ENCODE assay signal across 10 cellular contexts in genomic region chr11:44030276-44030932, GRCh38. TPM values are rescaled to one million over a fixed set of nuclear protein-coding genes. Genes with fewer than 3 reads are reported as not detected.
A peak's percentile ranks its signal among the peaks of the same experiment; 100 is the strongest.
DNase-seq lines count a peak whose midpoint lies in the region; ATAC-seq and TF ChIP-seq lines count a peak whose summit lies in the region.
"Had no signal": no experiment of that assay in that cellular context is flagged by ENCODE, and none has a peak within 500 bp of the region (broad histone marks: within the 10 kb centered on the region; RNA-seq: fewer than 3 reads in every experiment).

No MANE protein-coding gene starts in this region.

- ATAC-seq in heart left ventricle = peak; percentile 72 to 88 (median 82)
- no peak for ATAC-seq in activated CD4-positive, alpha-beta T cell treated with anti-CD3 and anti-CD28 coated beads for 36 hours
- ATAC-seq: foreskin keratinocyte had no signal

- WGBS in adipose tissue, 3 donors = 26 to 39% (median 36%) methylated on average over 5 of the region's 5 CpGs
- 8 to 13% (median 9%) methylated on average over 5 of the region's 5 CpGs for WGBS in heart left ventricle, 4 donors
- WGBS in ovary, 3 donors = 1 to 3% (median 2%) methylated on average over 5 of the region's 5 CpGs

- DNase-seq in GM03348 (ENCODE audit: low spot score) = peak; percentile 72
- peak; percentile 63 to 74 (median 68) for DNase-seq in heart left ventricle
- DNase-seq in ovary = peak; percentile 76 to 89 (median 79)
- no peak for DNase-seq in posterior cingulate gyrus
- no peak for DNase-seq in activated CD4-positive, alpha-beta T cell treated with anti-CD3 and anti-CD28 coated beads for 36 hours
- DNase-seq in GM19238 (ENCODE audit: insufficient read length, low spot score) = no peak
- no peak for DNase-seq in HuH-7.5 (ENCODE audit: low spot score)
- DNase-seq: activated CD8-positive, alpha-beta memory T cell treated with anti-CD3 and anti-CD28 coated beads for 24 hours; foreskin keratinocyte had no signal

- no peaks in the 10 kb centered on the region for H3K36me3 ChIP-seq in heart left ventricle
- H3K36me3 ChIP-seq in ovary = no peaks in the 10 kb centered on the region

- TF ChIP-seq POLR2A in heart left ventricle (IDR thresholded peaks at IDR 0.05) (no peak), ovary (IDR thresholded peaks at IDR 0.05) (no peak)

- peaks cover 31% of the 10 kb centered on the region for H3K27me3 Mint-ChIP-seq in activated CD4-positive, alpha-beta T cell treated with anti-CD3 and anti-CD28 coated beads for 36 hours

- no peaks in the 10 kb centered on the region for H3K27me3 ChIP-seq in heart left ventricle
- H3K27me3 ChIP-seq in ovary = no peaks in the 10 kb centered on the region

- peaks cover 6% of the 10 kb centered on the region for H3K9me3 Mint-ChIP-seq in activated CD4-positive, alpha-beta T cell treated with anti-CD3 and anti-CD28 coated beads for 36 hours (ENCODE audit: low read depth)

- peak; percentile 80 for TF ChIP-seq EP300 in ovary (IDR thresholded peaks at IDR 0.05)

- H3K27ac ChIP-seq in adipose tissue (ENCODE audit: low read depth, low read length) = peak overlapping the region; percentile 74
- H3K27ac ChIP-seq in heart left ventricle = peak overlapping the region; percentile 33 to 92 (median 80)
- peak overlapping the region; percentile 70 to 97 for H3K27ac ChIP-seq in ovary
- H3K27ac ChIP-seq: foreskin keratinocyte had no signal

- POLR2A ChIA-PET in activated CD4-positive, alpha-beta T cell treated with anti-CD3 and anti-CD28 coated beads for 36 hours (lab: Charles Lee) = no interaction called here

- peaks cover 0 to 16% (median 7%) of the 10 kb centered on the region in 12 donors for H3K9me3 ChIP-seq in heart left ventricle
- no peaks in the 10 kb centered on the region for H3K9me3 ChIP-seq in ovary

- peaks cover 2 to 46% (median 30%) of the 10 kb centered on the region in 12 donors for H3K4me1 ChIP-seq in heart left ventricle
- peaks cover 19% of the 10 kb centered on the region for H3K4me1 ChIP-seq in ovary (ENCODE audit: insufficient read depth)
- H3K4me1 ChIP-seq: foreskin keratinocyte had no signal

- no peaks in the 10 kb centered on the region for H3K4me1 Mint-ChIP-seq in activated CD4-positive, alpha-beta T cell treated with anti-CD3 and anti-CD28 coated beads for 36 hours

- intact Hi-C loops in heart left ventricle (cut with DNase I) = loop anchor here in 5 of 10 donors (1.0 to 5.0 kb wide), 5 partner anchors 41 to 86 kb away; no protein-coding TSS in a partner anchor
- intact Hi-C loops in ovary (cut with DNase I) = loop anchor here (5.0 to 10.0 kb wide), 4 partner anchors 43 to 486 kb away; partner anchors contain the start of gene C11orf96 (in 1 of the 4)
- intact Hi-C loops in posterior cingulate gyrus (cut with DNase I) = loop anchor here (5.0 kb wide), 1 partner anchor 88 kb away; the partner anchor contains the start of gene C11orf96
- intact Hi-C loops in activated CD4-positive, alpha-beta T cell treated with anti-CD3 and anti-CD28 coated beads for 36 hours (cut with DNase I, micrococcal nuclease) = no loop called here

- H3K4me3 ChIP-seq in heart left ventricle (no peak overlapping the region), ovary (no peak overlapping the region)

- CTCF ChIA-PET in activated CD4-positive, alpha-beta T cell treated with anti-CD3 and anti-CD28 coated beads for 36 hours (lab: Charles Lee) = no interaction called here

- H3K27ac Mint-ChIP-seq in activated CD4-positive, alpha-beta T cell treated with anti-CD3 and anti-CD28 coated beads for 36 hours = no peak overlapping the region

- H3K4me3 Mint-ChIP-seq in activated CD4-positive, alpha-beta T cell treated with anti-CD3 and anti-CD28 coated beads for 36 hours = no peak overlapping the region

- TF ChIP-seq CTCF in heart left ventricle (IDR thresholded peaks at IDR 0.05) = no peak
- no peak for TF ChIP-seq CTCF in ovary (IDR thresholded peaks at IDR 0.05)

- H3K36me3 Mint-ChIP-seq in activated CD4-positive, alpha-beta T cell treated with anti-CD3 and anti-CD28 coated beads for 36 hours (ENCODE audit: low read depth) = no peaks in the 10 kb centered on the region

RNA-seq across cellular contexts. Expression of gene ACCSL, which starts 17.4 kb away (rescaled TPM):
- polyA plus RNA-seq in adipose tissue (not detected), heart left ventricle (not detected), ovary (under 1 TPM; 0.05 to 0.67 TPM)
- total RNA-seq in heart left ventricle (not detected), ovary (not detected)
- not detected for total RNA-seq in activated CD4-positive, alpha-beta T cell treated with anti-CD3 and anti-CD28 coated beads for 36 hours
- total RNA-seq: foreskin keratinocyte had no signal
- polyA plus RNA-seq: foreskin keratinocyte had no signal

RNA-seq across cellular contexts. Expression of gene ACCS, which starts 35.7 kb away (rescaled TPM):
- polyA plus RNA-seq in adipose tissue = 10 to 100 TPM in 2 of 3 donors, 1 to 10 TPM in 1; 9.1 to 32.3 (median 13.6) TPM
- total RNA-seq in heart left ventricle = 10 to 100 TPM in 3 of 9 donors, 1 to 10 TPM in 6; 1.6 to 13.5 (median 8.3) TPM
- polyA plus RNA-seq in heart left ventricle = 10 to 100 TPM in 1 of 2 donors, 1 to 10 TPM in 1; 1.7 to 16.7 TPM
- 10 to 100 TPM; 11.2 to 32.4 (median 26.4) TPM for total RNA-seq in ovary
- 10 to 100 TPM; 21.4 to 39.8 TPM for polyA plus RNA-seq in ovary
- 1 to 10 TPM; 6.6 to 7.2 TPM for total RNA-seq in activated CD4-positive, alpha-beta T cell treated with anti-CD3 and anti-CD28 coated beads for 36 hours

Comparison
In these comparisons a context has a peak if more than half of its experiments do, and no peak if none do; other contexts are left out.
1. DNase-seq: peak in GM03348 (single experiment), heart left ventricle (5 of 5) and ovary (5 of 5); none in posterior cingulate gyrus (0 of 10), activated CD4-positive, alpha-beta T cell treated with anti-CD3 and anti-CD28 coated beads for 36 hours (single experiment), GM19238 (single experiment) and HuH-7.5 (single experiment).
2. intact Hi-C loops: an anchor here in ovary (5.0 to 10.0 kb wide) and posterior cingulate gyrus (5.0 kb wide); none called in activated CD4-positive, alpha-beta T cell treated with anti-CD3 and anti-CD28 coated beads for 36 hours.
3. Peak in every context shown above with its lines, with median percentiles within 50 percentile points of each other: H3K27ac ChIP-seq.